8 cellular contexts compared by ENCODE assay signal in the genomic region with DNA sequence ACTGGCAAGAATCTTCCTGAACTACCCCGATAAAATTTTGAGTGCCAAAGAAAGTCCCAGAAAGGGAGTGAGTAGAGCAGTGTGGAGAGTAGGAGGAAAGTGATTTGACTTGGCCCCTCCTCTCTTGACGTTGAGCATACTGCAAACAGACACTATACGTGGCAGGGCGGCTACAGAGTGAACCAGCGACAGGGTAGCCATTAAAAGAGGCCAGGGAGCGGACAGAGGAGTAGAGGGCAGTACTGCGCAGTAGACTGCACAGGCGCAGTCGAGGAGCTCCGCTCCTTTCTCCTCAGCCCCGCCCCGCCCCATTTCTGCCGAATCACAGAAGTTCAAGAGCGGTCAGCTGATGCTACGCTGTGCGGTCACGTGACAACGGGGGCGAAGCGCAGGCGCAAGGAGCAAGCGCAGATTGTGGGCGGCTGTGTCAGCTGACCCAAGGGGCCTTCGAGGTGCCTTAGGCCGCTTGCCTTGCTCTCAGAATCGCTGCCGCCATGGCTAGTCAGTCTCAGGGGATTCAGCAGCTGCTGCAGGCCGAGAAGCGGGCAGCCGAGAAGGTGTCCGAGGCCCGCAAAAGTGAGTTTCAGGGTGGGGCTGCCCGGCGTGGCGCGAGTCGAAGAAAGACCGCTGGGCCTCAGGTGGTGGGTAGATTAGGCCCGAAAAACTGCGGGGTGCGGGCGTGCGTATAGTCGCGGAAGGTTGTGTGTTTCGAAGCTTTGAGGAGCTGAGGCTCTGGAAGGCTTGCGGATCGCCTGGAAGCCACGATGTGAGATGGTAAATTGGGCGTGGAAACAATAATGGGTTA. TPM values are rescaled to one million over a fixed set of nuclear protein-coding genes. Genes with fewer than 3 reads are reported as not detected.
DNase-seq lines count a peak whose midpoint lies in the region; ATAC-seq and TF ChIP-seq lines count a peak whose summit lies in the region.

A gene with protein sequence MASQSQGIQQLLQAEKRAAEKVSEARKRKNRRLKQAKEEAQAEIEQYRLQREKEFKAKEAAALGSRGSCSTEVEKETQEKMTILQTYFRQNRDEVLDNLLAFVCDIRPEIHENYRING (plus strand): TSS at position 425 of the 805 bp plus-strand sequence. CDS start 70 bp downstream, at position 495.

- 0 out of 2 replicates have a peak within 1 kb of the TSS, but pooled peaks have one; percentile 25 for H2BK20ac ChIP-seq in IMR-90 (ENCODE audit: low read depth, low read length)

- intact Hi-C loops in IMR-90 (cut with micrococcal nuclease): loop anchor here (1.0 to 5.0 kb wide), 3 partner anchors 23 to 180 kb away; a partner anchor contains a TSS

- peak within 1 kb of the TSS; percentile 94 for H2AK9ac ChIP-seq in IMR-90 (replicated peaks; ENCODE audit: low read depth, low read length, poor library complexity)

- TF ChIP-seq CTCF in IMR-90 (conservative IDR thresholded peaks at IDR 0.05; ENCODE audit: low read depth, low read length): 0 out of 2 replicates have a peak, but pooled peaks have one; percentile 13
- TF ChIP-seq CTCF in epithelial cell of esophagus (IDR thresholded peaks at IDR 0.05; ENCODE audit: insufficient read depth, low read depth, low read length, missing control alignments): peak; percentile 6

- peak within 1 kb of the TSS; percentile 93 for H4K91ac ChIP-seq in IMR-90 (ENCODE audit: insufficient read depth, low read depth, low read length)

- in situ Hi-C loops in IMR-90 (cut with MboI; ENCODE audit: low sequenced_read_pairs): no loop called here

- H3K27me3 ChIP-seq in IMR-90 (ENCODE audit: control insufficient read depth, insufficient read depth, low read length) (no peaks in the 10 kb centered on the region), mononuclear cell (ENCODE audit: insufficient read depth, low read length) (no peaks in the 10 kb centered on the region)

- H3K4me3 ChIP-seq in IMR-90 (ENCODE audit: insufficient read depth, low read depth, low read length) (peak within 1 kb of the TSS; percentile 75), epithelial cell of esophagus (ENCODE audit: low read length) (peak within 1 kb of the TSS; percentile 96), mononuclear cell (ENCODE audit: low read length) (peak within 1 kb of the TSS; percentile 98)

- H3K9me3 ChIP-seq in IMR-90 (ENCODE audit: control insufficient read depth, insufficient read depth, low read length): no peaks in the 10 kb centered on the region
- H3K9me3 ChIP-seq in mononuclear cell (ENCODE audit: low read depth, low read length): no peaks in the 10 kb centered on the region

- peak within 1 kb of the TSS; percentile 84 to 99 for H4K8ac ChIP-seq in IMR-90 (ENCODE audit: low read depth in 2 of 2, low read length in 2 of 2)

- H3K14ac ChIP-seq in IMR-90 (replicated peaks; ENCODE audit: low read depth, low read length): peak within 1 kb of the TSS; percentile 99

- H2AK5ac ChIP-seq in IMR-90 (ENCODE audit: low read depth, low read length): peak within 1 kb of the TSS; percentile 97

- H3K4ac ChIP-seq in IMR-90 (ENCODE audit: low read depth, low read length): peak within 1 kb of the TSS; percentile 97

- H4K20me1 ChIP-seq in IMR-90 (ENCODE audit: insufficient read depth, low read length): peaks cover 43% of the 10 kb centered on the region

- DNase-seq in DMS 273 treated with DMSO at 0.1 percent for 48 hours (lab: John Stamatoyannopoulos, UW): peak; percentile 93
- DNase-seq in IMR-90: peak; percentile 99
- peak; percentile 99 for DNase-seq in OCI-M1 (lab: John Stamatoyannopoulos, UW)
- peak; percentile 99 for DNase-seq in activated T-cell treated with anti-CD3 and anti-CD28 coated beads for 24 hours (ENCODE audit: low read depth)
- DNase-seq in epithelial cell of esophagus (ENCODE audit: low read depth): peak; percentile 100
- peak; percentile 99 for DNase-seq in stimulated activated CD8-positive, alpha-beta memory T cell treated with anti-CD3 and anti-CD28 coated beads, Interleukin-4, amount 100 ng/mL, for 1 hour (ENCODE audit: low read depth in 2 of 2, low spot score in 1 of 2)

- dilution Hi-C loops in IMR-90 (cut with HindIII; ENCODE audit: low sequenced_read_pairs, unreplicated experiment): no loop called here

- WGBS in IMR-90 (ENCODE audit: extremely low coverage in 2 of 2, insufficient read length in 1 of 2), 2 experiments: 0% methylated on average over 17 of the region's 50 CpGs; no CpG with 5 or more reads in 1 of the 2 experiments

- peak within 1 kb of the TSS; percentile 99 for H3K4me2 ChIP-seq in IMR-90 (ENCODE audit: low read depth, low read length)

- H3K36me3 ChIP-seq in IMR-90 (ENCODE audit: control insufficient read depth, insufficient read depth, low read length): peaks cover 2% of the 10 kb centered on the region; the same call in 1 of the 2 replicates

- TF ChIP-seq POLR2A in IMR-90 (IDR thresholded peaks at IDR 0.05; ENCODE audit: low read depth, low read length): peak; percentile 95

- H2BK5ac ChIP-seq in IMR-90 (ENCODE audit: low read depth, low read length, poor library complexity, severe bottlenecking): peak within 1 kb of the TSS; percentile 81

- no TSS peak for BruUV-seq in IMR-90 (replicated peaks; lab: Mats Ljungman, UMichigan)

- peak within 1 kb of the TSS; percentile 96 for H3K9ac ChIP-seq in IMR-90 (ENCODE audit: low read depth, low read length)

- POLR2A ChIA-PET in IMR-90 (lab: Charles Lee; ENCODE audit: unreplicated experiment): interaction anchor here (0.5 to 1.2 kb wide), 9 partner anchors 10 to 237 kb away, joined by 3 to 8 read pairs (median 4); a partner anchor contains a TSS

- peak; percentile 9; the same call in 1 of the 2 replicates for TF ChIP-seq RAD21 in IMR-90 (IDR thresholded peaks at IDR 0.05; ENCODE audit: low read length)

- peaks cover 3 to 43% of the 10 kb centered on the region in 2 experiments; a peak in 2 of 4 replicates for H3K79me1 ChIP-seq in IMR-90 (ENCODE audit: low read depth in 1 of 2, low read length in 2 of 2)

- H3K27ac ChIP-seq in IMR-90 (ENCODE audit: insufficient read depth, low read length): peak within 1 kb of the TSS; percentile 84

- peak; percentile 96 for ATAC-seq in GM21528 (IDR thresholded peaks at IDR 0.05; ENCODE audit: low FRiP score, unreplicated experiment)
- ATAC-seq in IMR-90 (ENCODE audit: low read depth): peak; percentile 99

- peaks cover 7% of the 10 kb centered on the region; the same call in 1 of the 2 replicates for H3K4me1 ChIP-seq in IMR-90 (ENCODE audit: control insufficient read depth, insufficient read depth, low read length)
- H3K4me1 ChIP-seq in mononuclear cell (ENCODE audit: insufficient read depth, low read length): peaks cover 52% of the 10 kb centered on the region

- peak within 1 kb of the TSS; percentile 99 for H2AFZ ChIP-seq in IMR-90 (replicated peaks; ENCODE audit: low read length, poor library complexity)

- H3K23ac ChIP-seq in IMR-90 (ENCODE audit: low read depth, low read length): peak within 1 kb of the TSS; percentile 95

- H3K9me1 ChIP-seq in IMR-90 (ENCODE audit: insufficient read depth, low read length): peaks cover 9% of the 10 kb centered on the region; the same call in 1 of the 2 replicates

- CTCF ChIA-PET in IMR-90 (lab: Yijun Ruan, JAX): interaction anchor here (1.6 kb wide), 1 partner anchor 100 kb away, joined by 6 read pairs; no protein-coding TSS in a partner anchor

- peak within 1 kb of the TSS; percentile 13; the same call in 1 of the 3 replicates for H2BK15ac ChIP-seq in IMR-90 (ENCODE audit: low read depth, low read length)

- peak within 1 kb of the TSS; percentile 78 for H3K18ac ChIP-seq in IMR-90 (ENCODE audit: low read depth, low read length)

- H3K56ac ChIP-seq in IMR-90 (ENCODE audit: extremely low read depth, insufficient read depth, low read length): peak within 1 kb of the TSS; percentile 92

- peak within 1 kb of the TSS; percentile 96 for H4K5ac ChIP-seq in IMR-90 (ENCODE audit: low read depth, low read length)

- H2BK120ac ChIP-seq in IMR-90 (ENCODE audit: low read depth, low read length): peak within 1 kb of the TSS; percentile 30

TF ChIP-seq in IMR-90, 13 proteins besides CTCF, POLR2A, EP300 and RAD21 (continues in another document):
- TF ChIP-seq CHD1 (IDR thresholded peaks at IDR 0.05; ENCODE audit: low read depth, low read length): no peak
- peak; percentile 98 for TF ChIP-seq FOS (IDR thresholded peaks at IDR 0.05; ENCODE audit: low read depth, low read length)
- no peak for TF ChIP-seq SMC3 (IDR thresholded peaks at IDR 0.05; ENCODE audit: low read depth, low read length)
- TF ChIP-seq BHLHE40 (IDR thresholded peaks at IDR 0.05; ENCODE audit: low read depth, low read length): peak; percentile 93
- no peak for TF ChIP-seq CEBPB (IDR thresholded peaks at IDR 0.05; ENCODE audit: low read depth, low read length)
- 0 out of 2 replicates have a peak, but pooled peaks have one; percentile 18 for TF ChIP-seq MAFK (IDR thresholded peaks at IDR 0.05; ENCODE audit: low read depth, low read length)
- TF ChIP-seq, protein P1, sequence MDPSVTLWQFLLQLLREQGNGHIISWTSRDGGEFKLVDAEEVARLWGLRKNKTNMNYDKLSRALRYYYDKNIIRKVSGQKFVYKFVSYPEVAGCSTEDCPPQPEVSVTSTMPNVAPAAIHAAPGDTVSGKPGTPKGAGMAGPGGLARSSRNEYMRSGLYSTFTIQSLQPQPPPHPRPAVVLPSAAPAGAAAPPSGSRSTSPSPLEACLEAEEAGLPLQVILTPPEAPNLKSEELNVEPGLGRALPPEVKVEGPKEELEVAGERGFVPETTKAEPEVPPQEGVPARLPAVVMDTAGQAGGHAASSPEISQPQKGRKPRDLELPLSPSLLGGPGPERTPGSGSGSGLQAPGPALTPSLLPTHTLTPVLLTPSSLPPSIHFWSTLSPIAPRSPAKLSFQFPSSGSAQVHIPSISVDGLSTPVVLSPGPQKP (IDR thresholded peaks at IDR 0.05; ENCODE audit: borderline replicate concordance, low read depth, low read length): no peak
- no peak for TF ChIP-seq RFX5 (IDR thresholded peaks at IDR 0.05; ENCODE audit: low read depth, low read length)
- TF ChIP-seq NFE2L2 (IDR thresholded peaks at IDR 0.05; ENCODE audit: low read depth, low read length): peak; percentile 62; the same call in 1 of the 2 replicates
- no peak for TF ChIP-seq RCOR1 (IDR thresholded peaks at IDR 0.05; ENCODE audit: insufficient replicate concordance, low read length)
- TF ChIP-seq MAZ (IDR thresholded peaks at IDR 0.05; ENCODE audit: borderline replicate concordance, low read depth, low read length): peak; percentile 93; the same call in 1 of the 2 replicates

RNA-seq across cellular contexts. Expression of the gene that starts here (rescaled TPM):
- total RNA-seq in IMR-90 (2012; rRNA removed) (52.0 and 80.3 TPM in 2 replicates), mononuclear cell (265 TPM)
- 64.2 and 70.9 TPM in 2 replicates for polyA plus RNA-seq in IMR-90 (2012; rRNA removed)
- polyA plus RNA-seq in IMR-90 (2012; cell fraction: cytosol; rRNA removed): 50.4 and 105 TPM in 2 replicates
- polyA plus RNA-seq in IMR-90 (2012; cell fraction: nucleus; rRNA removed; ENCODE audit: low replicate concordance): 11.9 and 40.1 TPM in 2 replicates

Comparison
In these comparisons a context has a peak if more than half of its experiments do, and no peak if none do; other contexts are left out.
1. Peak in every context shown above with its lines: DNase-seq, ATAC-seq, H3K4me3 ChIP-seq and H3K27ac ChIP-seq.